27 cellular contexts compared by ENCODE assay signal in genomic region chr1:168151935-168152334, GRCh38.
"Had no signal": no experiment of that assay in that cellular context is flagged by ENCODE, and none has a peak within 500 bp of the region (broad histone marks: within the 10 kb centered on the region; RNA-seq: fewer than 3 reads in every experiment).

No MANE protein-coding gene starts in this region.

- H3K27me3 ChIP-seq: dorsolateral prefrontal cortex, esophagus squamous epithelium, gastrocnemius medialis, heart right ventricle, left lung had no signal

- H3K9me3 ChIP-seq: esophagus squamous epithelium, gastrocnemius medialis, lower lobe of right lung, mucosa of descending colon had no signal

- H3K4me1 ChIP-seq: esophagus squamous epithelium, gastrocnemius medialis, heart right ventricle, left lung, lower lobe of right lung had no signal

- H3K27ac ChIP-seq: coronary artery, dorsolateral prefrontal cortex, epithelial cell of prostate, esophagus squamous epithelium, gastrocnemius medialis, heart right ventricle, left lung, lower lobe of right lung had no signal

- H3K36me3 ChIP-seq: esophagus squamous epithelium, gastrocnemius medialis, heart right ventricle, left lung, lower lobe of right lung had no signal

- H3K4me3 ChIP-seq: coronary artery, dorsolateral prefrontal cortex, esophagus squamous epithelium, gastrocnemius medialis, heart right ventricle, left lung, lower lobe of right lung, mucosa of descending colon had no signal

- FAIRE-seq: endometrium, islet of Langerhans, keratinocyte had no signal

- DNase-seq: dermis blood vessel endothelial cell; dorsolateral prefrontal cortex; effector CD4-positive, alpha-beta T cell; effector memory CD8-positive, alpha-beta T cell; endodermal cell; erythroblast; esophagus squamous epithelium; foreskin fibroblast; foreskin melanocyte; gastrocnemius medialis; glutamatergic neuron; head of caudate nucleus; heart right ventricle; hippocampal formation; left cardiac atrium; left lung; left ventricle myocardium superior; lower lobe of right lung; mesenchymal stem cell; mucosa of descending colon; naive B cell; naive thymus-derived CD8-positive, alpha-beta T cell had no signal
